ENCODE assay signal across 13 cellular contexts in the genomic region with DNA sequence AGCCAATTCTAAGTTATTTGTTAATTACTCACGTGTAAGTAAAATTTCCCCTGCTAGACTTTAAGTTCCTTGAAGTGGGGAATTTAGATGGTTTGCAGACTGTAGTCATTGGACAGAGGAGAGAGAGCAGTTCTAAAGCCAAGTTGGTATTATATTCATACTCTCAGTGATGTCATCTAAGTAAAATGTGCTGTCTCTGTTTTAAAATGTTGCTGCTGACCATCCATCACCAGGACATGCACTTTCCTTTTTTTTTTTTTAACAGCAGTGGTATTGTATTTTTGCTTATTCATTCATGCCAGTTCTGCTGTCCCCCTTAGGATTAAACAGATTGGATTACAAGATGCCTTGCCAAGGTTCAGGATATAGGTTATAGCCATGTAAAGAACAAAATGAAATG. TPM values are rescaled to one million over a fixed set of nuclear protein-coding genes. Genes with fewer than 3 reads are reported as not detected.
DNase-seq lines count a peak whose midpoint lies in the region; ATAC-seq and TF ChIP-seq lines count a peak whose summit lies in the region.
"Had no signal": no experiment of that assay in that cellular context is flagged by ENCODE, and none has a peak within 500 bp of the region (broad histone marks: within the 10 kb centered on the region; RNA-seq: fewer than 3 reads in every experiment).

No MANE protein-coding gene starts in this region.

- no peaks in the 10 kb centered on the region for H3K9me2 ChIP-seq in GM23248 (ENCODE audit: insufficient read depth)

- no peak overlapping the region for H3K27ac ChIP-seq in GM23248
- peak overlapping the region; percentile 98 for H3K27ac ChIP-seq in substantia nigra (ENCODE audit: low read depth, low read length, poor library complexity, severe bottlenecking)
- no peak overlapping the region for H3K27ac ChIP-seq in upper lobe of right lung

- POLR2A ChIA-PET in Caco-2 (lab: Charles Lee), result no interaction called here

- no peak overlapping the region for H3K27ac Mint-ChIP-seq in Caco-2 (ENCODE audit: unreplicated experiment)
- no peak overlapping the region for H3K27ac Mint-ChIP-seq in nephron progenitor cell
- H3K27ac Mint-ChIP-seq: activated CD4-positive, alpha-beta T cell treated with anti-CD3 and anti-CD28 coated beads, Interleukin-2, amount 10 ng/mL, durations not matched to agents 7 days and 5 days had no signal

- no peak overlapping the region for H3K9ac ChIP-seq in GM23248

- intact Hi-C loops in upper lobe of right lung (cut with DNase I) (no loop called here), Caco-2 (cut with micrococcal nuclease; ENCODE audit: unreplicated experiment) (no loop called here)

- H3K36me3 ChIP-seq in GM23248 (ENCODE audit: low read depth), result no peaks in the 10 kb centered on the region
- no peaks in the 10 kb centered on the region for H3K36me3 ChIP-seq in upper lobe of right lung
- no peaks in the 10 kb centered on the region for H3K36me3 ChIP-seq in Caco-2 (ENCODE audit: control insufficient read depth, insufficient read depth, low read length)

- H3K9me3 Mint-ChIP-seq in Caco-2 (ENCODE audit: unreplicated experiment) (no peaks in the 10 kb centered on the region), nephron progenitor cell (no peaks in the 10 kb centered on the region)
- H3K9me3 Mint-ChIP-seq: activated CD4-positive, alpha-beta T cell treated with anti-CD3 and anti-CD28 coated beads, Interleukin-2, amount 10 ng/mL, durations not matched to agents 7 days and 5 days had no signal

- H2AFZ ChIP-seq in GM23248, result no peak overlapping the region

- no peak for TF ChIP-seq CTCF in fibroblast of villous mesenchyme (IDR thresholded peaks at IDR 0.05; ENCODE audit: insufficient read depth, low read depth, low read length)
- TF ChIP-seq CTCF in upper lobe of right lung (IDR thresholded peaks at IDR 0.05), result no peak
- TF ChIP-seq CTCF in Caco-2 (IDR thresholded peaks at IDR 0.05; ENCODE audit: insufficient read depth in 1 of 2, low read depth in 1 of 2, low read length in 1 of 2, severe bottlenecking in 1 of 2, unreplicated experiment in 1 of 2), result no peak
- TF ChIP-seq CTCF in nephron progenitor cell (IDR thresholded peaks at IDR 0.05), result no peak

- H3K4me2 ChIP-seq in GM23248 (ENCODE audit: unreplicated experiment), result no peak overlapping the region

- H3K36me3 Mint-ChIP-seq in Caco-2 (ENCODE audit: insufficient read depth, unreplicated experiment) (no peaks in the 10 kb centered on the region), nephron progenitor cell (ENCODE audit: low read depth) (no peaks in the 10 kb centered on the region)

- peaks cover 7% of the 10 kb centered on the region for H3K27me3 Mint-ChIP-seq in Caco-2 (ENCODE audit: insufficient read depth, unreplicated experiment)
- H3K27me3 Mint-ChIP-seq in nephron progenitor cell (ENCODE audit: low read depth, poor library complexity), result peaks cover 21% of the 10 kb centered on the region

- no peaks in the 10 kb centered on the region for H4K20me1 ChIP-seq in GM23248 (ENCODE audit: insufficient read depth)

- H3F3A ChIP-seq in GM23248 (ENCODE audit: insufficient read depth), result peaks cover 17% of the 10 kb centered on the region

- H3K9me3 ChIP-seq in GM23248 (ENCODE audit: low read depth) (no peaks in the 10 kb centered on the region), upper lobe of right lung (no peaks in the 10 kb centered on the region), Caco-2 (no peaks in the 10 kb centered on the region)

- no peaks in the 10 kb centered on the region for H3K79me2 ChIP-seq in GM23248 (ENCODE audit: insufficient read depth)

- no peak overlapping the region for H3K4me3 ChIP-seq in GM23248
- no peak overlapping the region for H3K4me3 ChIP-seq in fibroblast of villous mesenchyme (ENCODE audit: low read depth, low read length)
- H3K4me3 ChIP-seq in upper lobe of right lung, result no peak overlapping the region
- no peak overlapping the region for H3K4me3 ChIP-seq in Caco-2 (ENCODE audit: low read depth, low read length)

- no peaks in the 10 kb centered on the region for H3K27me3 ChIP-seq in GM23248 (replicated peaks; ENCODE audit: insufficient read depth)
- H3K27me3 ChIP-seq in upper lobe of right lung, result no peaks in the 10 kb centered on the region
- no peaks in the 10 kb centered on the region; the same call in 1 of the 2 replicates for H3K27me3 ChIP-seq in Caco-2 (replicated peaks; ENCODE audit: control insufficient read depth, insufficient read depth, low read length)

- ATAC-seq in upper lobe of right lung, result no peak

- no peaks in the 10 kb centered on the region for H3K4me1 Mint-ChIP-seq in Caco-2 (ENCODE audit: low read depth, unreplicated experiment)
- H3K4me1 Mint-ChIP-seq in nephron progenitor cell, result peaks cover 22% of the 10 kb centered on the region

- 3 to 12% methylated on average over 1 of the region's 1 CpG for WGBS in GM23248 (ENCODE audit: low coverage in 1 of 2, low lambda C conversion rate in 2 of 2, missing lambda C conversion rate in 2 of 2), 2 experiments

- DNase-seq in GM23248 (peak; percentile 55), amniotic epithelial cell (ENCODE audit: low read depth) (peak; percentile 80), fibroblast of villous mesenchyme (ENCODE audit: low read depth) (peak; percentile 6), substantia nigra (lab: John Stamatoyannopoulos, UW) (no peak), upper lobe of right lung (no peak), GF-D8 (lab: John Stamatoyannopoulos, UW) (no peak), Caco-2 (no peak), nephron progenitor cell (no peak)
- DNase-seq: activated CD4-positive, alpha-beta T cell treated with anti-CD3 and anti-CD28 coated beads, Interleukin-2, amount 10 ng/mL, durations not matched to agents 7 days and 5 days; activated naive CD4-positive, alpha-beta T cell; effector CD8-positive, alpha-beta T cell; NCI-H1092; T-helper 1 cell had no signal

- no TSS peak for BruUV-seq in Caco-2 (replicated peaks; lab: Mats Ljungman, UMichigan)

- H3K4me3 Mint-ChIP-seq in Caco-2 (ENCODE audit: unreplicated experiment) (no peak overlapping the region), nephron progenitor cell (no peak overlapping the region)
- H3K4me3 Mint-ChIP-seq: activated CD4-positive, alpha-beta T cell treated with anti-CD3 and anti-CD28 coated beads, Interleukin-2, amount 10 ng/mL, durations not matched to agents 7 days and 5 days had no signal

- in situ Hi-C loops in GM23248 (cut with MboI), result no loop called here

- H3K4me1 ChIP-seq in GM23248 (ENCODE audit: insufficient read depth) (peaks cover 3% of the 10 kb centered on the region), upper lobe of right lung (no peaks in the 10 kb centered on the region), Caco-2 (no peaks in the 10 kb centered on the region)

- CTCF ChIA-PET in Caco-2 (lab: Charles Lee), result no interaction called here

RNA-seq across cellular contexts. Expression of gene TTLL7, which starts 2.3 kb away (rescaled TPM):
- 2.7 and 3.0 TPM in 2 replicates for total RNA-seq in GM23248 (2014; rRNA removed; shearing (Covaris generic))
- polyA plus RNA-seq in GM23248 (2016; fragmentation: Nextera tagmentation; extraction: Ambion mirVana), result 2.6 and 2.9 TPM in 2 replicates
- 7.7 and 9.1 TPM in 2 replicates for total RNA-seq in fibroblast of villous mesenchyme
- total RNA-seq in upper lobe of right lung, result 16.2 TPM
- 0.56 and 0.75 TPM in 2 replicates for total RNA-seq in Caco-2 (2022)

Comparison
In these comparisons a context has a peak if more than half of its experiments do, and no peak if none do; other contexts are left out.
1. DNase-seq: peak in GM23248 (single experiment), amniotic epithelial cell (single experiment) and fibroblast of villous mesenchyme (single experiment); none in substantia nigra (0 of 49), upper lobe of right lung (single experiment), GF-D8 (single experiment), Caco-2 (0 of 2) and nephron progenitor cell (single experiment).